In the genomic region with DNA sequence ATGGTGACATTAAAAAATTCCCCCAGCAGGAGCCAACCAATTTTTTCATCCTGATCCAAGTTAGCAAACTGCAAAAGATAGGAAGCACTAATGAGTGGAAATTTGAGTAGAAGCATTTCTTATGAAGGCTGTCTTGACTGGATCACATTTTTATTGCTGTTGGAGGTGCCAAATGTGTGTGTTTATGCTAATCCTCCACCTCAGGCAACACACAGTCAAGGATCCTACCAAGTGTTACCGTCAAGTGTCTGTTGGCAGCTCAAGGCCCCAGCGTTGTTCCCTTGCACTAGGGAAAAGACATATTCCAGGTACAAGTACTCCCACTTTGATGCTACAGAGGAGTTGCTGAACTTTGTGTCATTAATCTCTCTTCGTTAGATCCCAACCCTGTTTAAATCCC, we compare ENCODE assay signal across 24 cellular contexts. TPM values are rescaled to one million over a fixed set of nuclear protein-coding genes. Genes with fewer than 3 reads are reported as not detected.
"Had no signal": no experiment of that assay in that cellular context is flagged by ENCODE, and none has a peak within 500 bp of the region (broad histone marks: within the 10 kb centered on the region; RNA-seq: fewer than 3 reads in every experiment).

No MANE protein-coding gene starts in this region.

- H3K27ac ChIP-seq: RWPE1, SJCRH30 had no signal

- H3K27me3 ChIP-seq: SJCRH30 had no signal

- DNase-seq: KBM-7, MV-4-11, NCI-H1092, NCI-H1105 treated with DMSO at 0.1 percent for 48 hours, NCI-H1417 treated with DMSO at 0.1 percent for 48 hours, NCI-H146, NCI-H1694 treated with DMSO at 0.1 percent for 48 hours, NCI-H1930, NCI-H2081, NCI-H2107, NCI-H2171 treated with DMSO at 0.1 percent for 48 hours, NCI-H226, NCI-H446, NCI-H510A, NCI-H524 treated with DMSO at 0.1 percent for 48 hours, NCI-H69, NCI-H774, SHP77, SJCRH30, T-helper 1 cell had no signal

- H3K4me3 ChIP-seq: SJCRH30 had no signal

- H3K36me3 ChIP-seq: SJCRH30 had no signal

- H3K9me3 ChIP-seq: SJCRH30 had no signal

- H3K4me1 ChIP-seq: SJCRH30 had no signal

RNA-seq across cellular contexts. Expression of gene SELE, which starts 42.6 kb away (rescaled TPM):
- total RNA-seq: HT-29, LHCN-M2, MCF 10A, SJCRH30 had no signal
